ENCODE assay signal across 13 cellular contexts in genomic region chr4:2289311-2289954, GRCh38. TPM values are rescaled to one million over a fixed set of nuclear protein-coding genes. Genes with fewer than 3 reads are reported as not detected.
A peak's percentile ranks its signal among the peaks of the same experiment; 100 is the strongest.
DNase-seq lines count a peak whose midpoint lies in the region; ATAC-seq and TF ChIP-seq lines count a peak whose summit lies in the region.
"Had no signal": no experiment of that assay in that cellular context is flagged by ENCODE, and none has a peak within 500 bp of the region (broad histone marks: within the 10 kb centered on the region; RNA-seq: fewer than 3 reads in every experiment).

No MANE protein-coding gene starts in this region.

- CTCF ChIA-PET in T-cell (lab: Charles Lee), result interaction anchor here in 1 of 2 donors (2.1 kb wide), 1 partner anchor 8 kb away, joined by 28 read pairs; no protein-coding TSS in a partner anchor

- WGBS in upper lobe of left lung, 2 donors, result 87 to 90% methylated on average over 5 to 14 of the region's 14 CpGs

- H3K36me3 ChIP-seq in upper lobe of left lung, result no peaks in the 10 kb centered on the region

- no peak overlapping the region for H3K27ac ChIP-seq in upper lobe of left lung

- no peaks in the 10 kb centered on the region for H3K9me3 ChIP-seq in upper lobe of left lung

- no peak for TF ChIP-seq CTCF in mesothelial cell of epicardium (IDR thresholded peaks at IDR 0.05; ENCODE audit: unreplicated experiment)
- TF ChIP-seq CTCF in upper lobe of left lung (IDR thresholded peaks at IDR 0.05), result no peak

- H3K9me3 Mint-ChIP-seq in activated naive CD8-positive, alpha-beta T cell treated with anti-CD3 and anti-CD28 coated beads, Interleukin-2, amount 10 ng/mL, durations not matched to agents 7 days and 5 days, result no peaks in the 10 kb centered on the region
- H3K9me3 Mint-ChIP-seq in activated naive CD8-positive, alpha-beta T cell treated with anti-CD3 and anti-CD28 coated beads for 36 hours, result peaks cover 3% of the 10 kb centered on the region
- peaks cover 0 to 6% (median 0%) of the 10 kb centered on the region in 3 donors for H3K9me3 Mint-ChIP-seq in T-cell
- H3K9me3 Mint-ChIP-seq in mesothelial cell of epicardium, result peaks cover 8% of the 10 kb centered on the region

- no peaks in the 10 kb centered on the region for H3K27me3 Mint-ChIP-seq in activated naive CD8-positive, alpha-beta T cell treated with anti-CD3 and anti-CD28 coated beads, Interleukin-2, amount 10 ng/mL, durations not matched to agents 7 days and 5 days
- no peaks in the 10 kb centered on the region for H3K27me3 Mint-ChIP-seq in activated naive CD8-positive, alpha-beta T cell treated with anti-CD3 and anti-CD28 coated beads for 36 hours
- H3K27me3 Mint-ChIP-seq in T-cell (no peaks in the 10 kb centered on the region), mesothelial cell of epicardium (ENCODE audit: low read depth) (no peaks in the 10 kb centered on the region)
- H3K27me3 Mint-ChIP-seq: activated CD4-positive, alpha-beta T cell treated with anti-CD3 and anti-CD28 coated beads for 36 hours had no signal

- H3K4me1 Mint-ChIP-seq in activated naive CD8-positive, alpha-beta T cell treated with anti-CD3 and anti-CD28 coated beads, Interleukin-2, amount 10 ng/mL, durations not matched to agents 7 days and 5 days, result peaks cover 19% of the 10 kb centered on the region
- peaks cover 37% of the 10 kb centered on the region for H3K4me1 Mint-ChIP-seq in activated naive CD8-positive, alpha-beta T cell treated with anti-CD3 and anti-CD28 coated beads for 36 hours
- peaks cover 29 to 59% (median 56%) of the 10 kb centered on the region in 3 donors for H3K4me1 Mint-ChIP-seq in T-cell
- H3K4me1 Mint-ChIP-seq in mesothelial cell of epicardium, result peaks cover 30% of the 10 kb centered on the region

- H3K27ac Mint-ChIP-seq in activated naive CD8-positive, alpha-beta T cell treated with anti-CD3 and anti-CD28 coated beads, Interleukin-2, amount 10 ng/mL, durations not matched to agents 7 days and 5 days, result no peak overlapping the region
- H3K27ac Mint-ChIP-seq in activated naive CD8-positive, alpha-beta T cell treated with anti-CD3 and anti-CD28 coated beads for 36 hours, result no peak overlapping the region
- H3K27ac Mint-ChIP-seq in T-cell (peak overlapping the region; percentile 96 to 98), mesothelial cell of epicardium (no peak overlapping the region)
- H3K27ac Mint-ChIP-seq: activated CD4-positive, alpha-beta T cell treated with anti-CD3 and anti-CD28 coated beads for 36 hours had no signal

- H3K4me1 ChIP-seq in upper lobe of left lung, result peaks cover 0 to 5% (median 0%) of the 10 kb centered on the region in 4 donors

- POLR2A ChIA-PET in activated naive CD8-positive, alpha-beta T cell treated with anti-CD3 and anti-CD28 coated beads, Interleukin-2, amount 10 ng/mL, durations not matched to agents 7 days and 5 days (lab: Charles Lee), result interaction anchor here (1.3 to 1.9 kb wide), 2 partner anchors 27 to 32 kb away, joined by 3 to 12 read pairs; partner anchors contain the start of gene MXD4
- POLR2A ChIA-PET in T-cell (lab: Charles Lee), result interaction anchor here in 1 of 2 donors (2.9 kb wide), 1 partner anchor 7 kb away, joined by 33 read pairs; no protein-coding TSS in a partner anchor

- no peak for TF ChIP-seq EP300 in upper lobe of left lung (IDR thresholded peaks at IDR 0.05)

- DNase-seq in activated naive CD8-positive, alpha-beta T cell treated with anti-CD3 and anti-CD28 coated beads, Interleukin-2, amount 10 ng/mL, durations not matched to agents 7 days and 5 days, result peak; percentile 29
- no peak for DNase-seq in activated naive CD8-positive, alpha-beta T cell treated with anti-CD3 and anti-CD28 coated beads for 36 hours
- DNase-seq in T-cell (no peak), mesothelial cell of epicardium (ENCODE audit: low spot score in 2 of 2, unreplicated experiment in 2 of 2) (peak; percentile 5 to 30), upper lobe of left lung (peak; percentile 8 to 62), NCI-H1105 treated with DMSO at 0.1 percent for 48 hours (lab: John Stamatoyannopoulos, UW) (no peak), H4 (ENCODE audit: low spot score) (no peak)
- DNase-seq: activated CD4-positive, alpha-beta T cell treated with anti-CD3 and anti-CD28 coated beads for 36 hours; amniotic stem cell; GF-D8; NCI-H187; NCI-H446 had no signal

- no peaks in the 10 kb centered on the region for H3K27me3 ChIP-seq in upper lobe of left lung

- H3K4me3 ChIP-seq in upper lobe of left lung, result no peak overlapping the region

- H3K4me3 Mint-ChIP-seq in activated naive CD8-positive, alpha-beta T cell treated with anti-CD3 and anti-CD28 coated beads, Interleukin-2, amount 10 ng/mL, durations not matched to agents 7 days and 5 days, result no peak overlapping the region
- no peak overlapping the region for H3K4me3 Mint-ChIP-seq in activated naive CD8-positive, alpha-beta T cell treated with anti-CD3 and anti-CD28 coated beads for 36 hours
- H3K4me3 Mint-ChIP-seq in T-cell, result peak overlapping the region in 1 of 3 donors; percentile 79
- H3K4me3 Mint-ChIP-seq in mesothelial cell of epicardium, result no peak overlapping the region
- H3K4me3 Mint-ChIP-seq: activated CD4-positive, alpha-beta T cell treated with anti-CD3 and anti-CD28 coated beads for 36 hours had no signal

- peaks cover 3% of the 10 kb centered on the region for H3K36me3 Mint-ChIP-seq in activated naive CD8-positive, alpha-beta T cell treated with anti-CD3 and anti-CD28 coated beads, Interleukin-2, amount 10 ng/mL, durations not matched to agents 7 days and 5 days
- no peaks in the 10 kb centered on the region for H3K36me3 Mint-ChIP-seq in activated naive CD8-positive, alpha-beta T cell treated with anti-CD3 and anti-CD28 coated beads for 36 hours
- peaks cover 4% of the 10 kb centered on the region for H3K36me3 Mint-ChIP-seq in T-cell
- peaks cover 2% of the 10 kb centered on the region for H3K36me3 Mint-ChIP-seq in mesothelial cell of epicardium

- no peak for TF ChIP-seq POLR2A in upper lobe of left lung (IDR thresholded peaks at IDR 0.05)

- no peak for ATAC-seq in activated naive CD8-positive, alpha-beta T cell treated with anti-CD3 and anti-CD28 coated beads, Interleukin-2, amount 10 ng/mL, durations not matched to agents 7 days and 5 days (ENCODE audit: low read depth)
- ATAC-seq in T-cell (replicated peaks in 1 of 4) (no peak), upper lobe of left lung (ENCODE audit: low FRiP score in 2 of 2) (no peak), HG03280 (IDR thresholded peaks at IDR 0.05; ENCODE audit: unreplicated experiment) (no peak)
- ATAC-seq: activated CD4-positive, alpha-beta T cell treated with anti-CD3 and anti-CD28 coated beads for 36 hours had no signal

RNA-seq across cellular contexts. Expression of gene MXD4, which starts 27.5 kb away (rescaled TPM):
- 10 to 100 TPM; 26.2 to 33.2 TPM for total RNA-seq in activated naive CD8-positive, alpha-beta T cell treated with anti-CD3 and anti-CD28 coated beads, Interleukin-2, amount 10 ng/mL, durations not matched to agents 7 days and 5 days
- total RNA-seq in activated naive CD8-positive, alpha-beta T cell treated with anti-CD3 and anti-CD28 coated beads for 36 hours, result 1 to 10 TPM in 1 of 2 experiments, under 1 TPM in 1; 0.78 to 1.2 TPM
- total RNA-seq in T-cell (100 to 1,000 TPM in 1 of 5 donors, 10 to 100 TPM in 4; 57.0 to 125 (median 78.2) TPM), mesothelial cell of epicardium (95.2 to 104 TPM (median 99.4 TPM) in 3 replicates), upper lobe of left lung (100 to 1,000 TPM in 1 of 6 donors, 10 to 100 TPM in 5; 50.1 to 135 (median 76.4) TPM)
- 22.1 and 22.9 TPM in 2 replicates for total RNA-seq in H4 (2014; rRNA removed; shearing (Covaris generic))

RNA-seq across cellular contexts. Expression of gene HAUS3, which starts 47.5 kb away (rescaled TPM):
- 10 to 100 TPM; 28.5 to 28.7 TPM for total RNA-seq in activated naive CD8-positive, alpha-beta T cell treated with anti-CD3 and anti-CD28 coated beads, Interleukin-2, amount 10 ng/mL, durations not matched to agents 7 days and 5 days
- total RNA-seq in activated naive CD8-positive, alpha-beta T cell treated with anti-CD3 and anti-CD28 coated beads for 36 hours, result 10 to 100 TPM; 23.6 to 23.7 TPM
- total RNA-seq in T-cell (10 to 100 TPM; 29.3 to 94.0 (median 31.2) TPM), mesothelial cell of epicardium (15.4 to 16.9 TPM (median 16.6 TPM) in 3 replicates), upper lobe of left lung (10 to 100 TPM in 5 of 6 donors, 1 to 10 TPM in 1; 8.2 to 21.0 (median 12.5) TPM)
- total RNA-seq in H4 (2014; rRNA removed; shearing (Covaris generic)), result 7.6 and 11.0 TPM in 2 replicates

RNA-seq across cellular contexts. Expression of gene POLN, which starts 47.5 kb away (rescaled TPM):
- total RNA-seq in activated naive CD8-positive, alpha-beta T cell treated with anti-CD3 and anti-CD28 coated beads, Interleukin-2, amount 10 ng/mL, durations not matched to agents 7 days and 5 days, result 1 to 10 TPM; 2.4 to 3.2 TPM
- 1 to 10 TPM in 1 of 2 experiments, under 1 TPM in 1; 0.92 to 1.0 TPM for total RNA-seq in activated naive CD8-positive, alpha-beta T cell treated with anti-CD3 and anti-CD28 coated beads for 36 hours
- total RNA-seq in T-cell (1 to 10 TPM; 2.5 to 3.7 (median 2.7) TPM), mesothelial cell of epicardium (3.7 to 5.8 TPM (median 4.5 TPM) in 3 replicates), upper lobe of left lung (1 to 10 TPM in 5 of 6 donors, under 1 TPM in 1; 0.89 to 5.5 (median 2.6) TPM)
- 1.0 and 1.8 TPM in 2 replicates for total RNA-seq in H4 (2014; rRNA removed; shearing (Covaris generic))

Comparison
In these comparisons a context has a peak if more than half of its experiments do, and no peak if none do; other contexts are left out.
1. DNase-seq: peak in activated naive CD8-positive, alpha-beta T cell treated with anti-CD3 and anti-CD28 coated beads, Interleukin-2, amount 10 ng/mL, durations not matched to agents 7 days and 5 days (single experiment), mesothelial cell of epicardium (2 of 2) and upper lobe of left lung (2 of 2); none in activated naive CD8-positive, alpha-beta T cell treated with anti-CD3 and anti-CD28 coated beads for 36 hours (single experiment), T-cell (0 of 34), NCI-H1105 treated with DMSO at 0.1 percent for 48 hours (single experiment) and H4 (single experiment).
2. RNA of gene MXD4, which starts 27.5 kb away (total RNA-seq): 95.2 to 104 TPM in mesothelial cell of epicardium, 50.1 to 135 TPM in upper lobe of left lung, 57.0 to 125 TPM in T-cell, 26.2 to 33.2 TPM in activated naive CD8-positive, alpha-beta T cell treated with anti-CD3 and anti-CD28 coated beads, Interleukin-2, amount 10 ng/mL, durations not matched to agents 7 days and 5 days and 22.1 to 22.9 TPM in H4; 0.78 to 1.2 TPM in activated naive CD8-positive, alpha-beta T cell treated with anti-CD3 and anti-CD28 coated beads for 36 hours; every median in the first group is over 10 times any median in the second.
3. H3K27ac Mint-ChIP-seq: peak in T-cell (2 of 2); none in activated naive CD8-positive, alpha-beta T cell treated with anti-CD3 and anti-CD28 coated beads, Interleukin-2, amount 10 ng/mL, durations not matched to agents 7 days and 5 days (single experiment), activated naive CD8-positive, alpha-beta T cell treated with anti-CD3 and anti-CD28 coated beads for 36 hours (single experiment) and mesothelial cell of epicardium (single experiment).